In the genomic region with DNA sequence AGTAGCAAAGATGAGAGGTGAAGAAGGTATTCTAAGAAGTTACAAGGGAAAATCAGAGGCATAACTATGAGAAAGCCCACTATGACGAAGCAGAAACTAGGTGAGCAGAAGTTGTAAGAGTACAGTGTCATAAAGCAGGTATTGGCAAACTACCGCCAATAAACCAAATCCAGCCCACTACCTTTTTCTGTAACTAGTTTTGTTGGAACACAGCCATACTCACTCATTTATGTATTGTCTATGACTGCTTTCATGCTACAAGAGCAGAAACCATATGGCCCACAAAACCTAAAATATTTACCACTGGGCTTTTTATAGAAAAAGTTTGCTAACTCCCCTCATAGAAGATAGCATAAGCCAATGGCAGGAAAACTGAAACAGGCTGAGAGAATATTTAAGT, we compare ENCODE assay signal across 22 cellular contexts. TPM values are rescaled to one million over a fixed set of nuclear protein-coding genes. Genes with fewer than 3 reads are reported as not detected.
DNase-seq lines count a peak whose midpoint lies in the region; ATAC-seq, FAIRE-seq and TF ChIP-seq lines count a peak whose summit lies in the region.
"Had no signal": no experiment of that assay in that cellular context is flagged by ENCODE, and none has a peak within 500 bp of the region (broad histone marks: within the 10 kb centered on the region; RNA-seq: fewer than 3 reads in every experiment).

No MANE protein-coding gene starts in this region.

- 40% methylated on average over 2 of the region's 2 CpGs for WGBS in GM12878 (ENCODE audit: insufficient coverage, insufficient replicate concordance, low lambda C conversion rate, missing lambda C conversion rate)

- no peak for FAIRE-seq in GM12878 (lab: Jason Lieb, UNC)

- SMC1A ChIA-PET in GM12878 (lab: Charles Lee; ENCODE audit: uncharacterized antibody, unreplicated experiment), result interaction anchor here (1.7 kb wide), 1 partner anchor 14 kb away, joined by 4 read pairs; no protein-coding TSS in a partner anchor

- no peak for TF ChIP-seq POLR2A in GM12878 (IDR thresholded peaks at IDR 0.05; ENCODE audit: low read depth, low read length)

- POLR2A ChIA-PET in GM12878 (lab: Charles Lee), result no interaction called here

- peaks cover 9% of the 10 kb centered on the region for H3K4me1 Mint-ChIP-seq in nephron progenitor cell

- no peak overlapping the region for H3K4me3 Mint-ChIP-seq in nephron progenitor cell
- H3K4me3 Mint-ChIP-seq: activated T-cell treated with anti-CD3 and anti-CD28 coated beads, Interleukin-2, amount 50 U/mL, for 24 hours had no signal

- no peaks in the 10 kb centered on the region for H3K79me2 ChIP-seq in GM12878 (ENCODE audit: control insufficient read depth, insufficient read depth, low read length)

- no peak for TF ChIP-seq CTCF in GM12878 (IDR thresholded peaks at IDR 0.05 in 2 of 3, conservative IDR thresholded peaks at IDR 0.05 in 1 of 3; ENCODE audit: control insufficient read depth in 2 of 3, extremely low read depth in 1 of 3, insufficient read depth in 1 of 3, low read depth in 3 of 3, low read length in 3 of 3)
- no peak for TF ChIP-seq CTCF in nephron progenitor cell (IDR thresholded peaks at IDR 0.05)

- peak; percentile 61 for ATAC-seq in GM19043 (IDR thresholded peaks at IDR 0.05; ENCODE audit: low read depth, unreplicated experiment)
- ATAC-seq in HG02571 (IDR thresholded peaks at IDR 0.05; ENCODE audit: unreplicated experiment), result peak; percentile 61
- ATAC-seq in HG03103 (IDR thresholded peaks at IDR 0.05; ENCODE audit: low read depth, unreplicated experiment), result peak; percentile 84
- peak; percentile 80 for ATAC-seq in GM12878
- ATAC-seq: left cardiac atrium had no signal

- H3K4me1 ChIP-seq in GM12878 (ENCODE audit: control insufficient read depth, insufficient read depth, low read length), result no peaks in the 10 kb centered on the region
- H3K4me1 ChIP-seq: BLaER1, sigmoid colon, SJSA1, thyroid gland had no signal

- peaks cover 64% of the 10 kb centered on the region for H3K36me3 Mint-ChIP-seq in nephron progenitor cell (ENCODE audit: low read depth)

- H3K27me3 Mint-ChIP-seq in nephron progenitor cell (ENCODE audit: low read depth, poor library complexity), result peaks cover 2% of the 10 kb centered on the region

- no peaks in the 10 kb centered on the region for H3K9me3 ChIP-seq in GM12878 (replicated peaks; ENCODE audit: control insufficient read depth, insufficient read depth, low read length)
- H3K9me3 ChIP-seq: BLaER1, sigmoid colon, SJSA1, thyroid gland had no signal

- CTCF ChIA-PET in GM12878 (lab: Yijun Ruan, JAX), result interaction anchor here (1.1 to 1.4 kb wide), 2 partner anchors 22 to 57 kb away, joined by 3 read pairs; no protein-coding TSS in a partner anchor

- no peak overlapping the region for H3K27ac Mint-ChIP-seq in nephron progenitor cell
- H3K27ac Mint-ChIP-seq: activated T-cell treated with anti-CD3 and anti-CD28 coated beads, Interleukin-2, amount 50 U/mL, for 24 hours had no signal

- no peaks in the 10 kb centered on the region for H3K36me3 ChIP-seq in GM12878 (ENCODE audit: control insufficient read depth in 2 of 2, insufficient read depth in 2 of 2, low read length in 1 of 2)

- no peaks in the 10 kb centered on the region for H3K27me3 ChIP-seq in GM12878 (replicated peaks in 1 of 2; ENCODE audit: control insufficient read depth in 2 of 2, insufficient read depth in 2 of 2, low read length in 1 of 2)
- H3K27me3 ChIP-seq: sigmoid colon, SJSA1, thyroid gland had no signal

- H3K4me3 ChIP-seq in GM12878, result no peak overlapping the region
- H3K4me3 ChIP-seq: BLaER1, sigmoid colon, SJSA1, thyroid gland had no signal

- H3K27ac ChIP-seq in GM12878 (ENCODE audit: control insufficient read depth, insufficient read depth), result no peak overlapping the region
- H3K27ac ChIP-seq in caudate nucleus (ENCODE audit: low read depth, low read length), result no peak overlapping the region
- H3K27ac ChIP-seq: BLaER1, sigmoid colon, SJSA1, thyroid gland had no signal

- H4K20me1 ChIP-seq in GM12878 (ENCODE audit: control insufficient read depth, insufficient read depth), result no peaks in the 10 kb centered on the region

- no peak for TF ChIP-seq RAD21 in GM12878 (IDR thresholded peaks at IDR 0.05; ENCODE audit: insufficient read depth, low read depth, low read length)

- TF ChIP-seq EP300 in GM12878 (IDR thresholded peaks at IDR 0.05; ENCODE audit: borderline replicate concordance in 1 of 2, control insufficient read depth in 1 of 2, low read depth in 2 of 2, low read length in 2 of 2), result no peak

- H3K9ac ChIP-seq in GM12878 (ENCODE audit: control insufficient read depth, insufficient read depth, low read length), result no peak overlapping the region
- H3K9ac ChIP-seq: BLaER1 had no signal

- intact Hi-C loops in GM12878 (cut with micrococcal nuclease; ENCODE audit: unreplicated experiment), result no loop called here

- in situ Hi-C loops in GM12878 (cut with MboI), result no loop called here

- no peaks in the 10 kb centered on the region for H3K9me3 Mint-ChIP-seq in nephron progenitor cell
- H3K9me3 Mint-ChIP-seq: activated T-cell treated with anti-CD3 and anti-CD28 coated beads, Interleukin-2, amount 50 U/mL, for 24 hours had no signal

- RAD21 ChIA-PET in GM12878 (lab: Charles Lee; ENCODE audit: unreplicated experiment), result no interaction called here

- H3K4me2 ChIP-seq in GM12878 (ENCODE audit: control insufficient read depth, insufficient read depth), result no peak overlapping the region
- H3K4me2 ChIP-seq: BLaER1 had no signal

- DNase-seq in GM12878 (ENCODE audit: low read depth, low spot score), result no peak
- no peak for DNase-seq in nephron progenitor cell
- no peak for DNase-seq in NK-92 treated with Interleukin-12 subunit alpha and Interleukin-12 subunit beta, amount 100 ng/mL, for 24 hours (lab: John Stamatoyannopoulos, UW)
- no peak for DNase-seq in caudate nucleus (lab: John Stamatoyannopoulos, UW)
- DNase-seq: activated CD4-positive, alpha-beta T cell treated with anti-CD3 and anti-CD28 coated beads, Interleukin-2, amount 50 U/mL, for 1 hour; activated T-cell treated with anti-CD3 and anti-CD28 coated beads, Interleukin-2, amount 50 U/mL, for 24 hours; central memory CD4-positive, alpha-beta T cell; effector memory CD4-positive, alpha-beta T cell; hypothalamus; left cardiac atrium; midbrain; NCI-H146; NCI-H446; sigmoid colon; stimulated activated CD4-positive, alpha-beta T cell treated with anti-CD3 and anti-CD28 coated beads, Interleukin-2, amount 100 ng/mL, for 48 hours; T-helper 9 cell; thyroid gland had no signal

- BruUV-seq in GM12878 (replicated peaks; lab: Mats Ljungman, UMichigan), result TSS peak; percentile 5

- H2AFZ ChIP-seq in GM12878 (ENCODE audit: control insufficient read depth, low read depth, low read length), result no peak overlapping the region

TF ChIP-seq in GM12878, 131 proteins besides CTCF, POLR2A, EP300 and RAD21 (continues in another document):
- TF ChIP-seq JUNB (IDR thresholded peaks at IDR 0.05) (peak; percentile 39), ETV6 (conservative IDR thresholded peaks at IDR 0.05 in 1 of 2, IDR thresholded peaks at IDR 0.05 in 1 of 2; ENCODE audit: borderline replicate concordance in 1 of 2, low read depth in 1 of 2) (no peak), EGR1 (IDR thresholded peaks at IDR 0.05; ENCODE audit: borderline replicate concordance in 1 of 2, low read depth in 2 of 2, low read length in 2 of 2) (no peak), NFIC (IDR thresholded peaks at IDR 0.05; ENCODE audit: low read depth, low read length) (peak; percentile 59)
- TF ChIP-seq, protein P1, sequence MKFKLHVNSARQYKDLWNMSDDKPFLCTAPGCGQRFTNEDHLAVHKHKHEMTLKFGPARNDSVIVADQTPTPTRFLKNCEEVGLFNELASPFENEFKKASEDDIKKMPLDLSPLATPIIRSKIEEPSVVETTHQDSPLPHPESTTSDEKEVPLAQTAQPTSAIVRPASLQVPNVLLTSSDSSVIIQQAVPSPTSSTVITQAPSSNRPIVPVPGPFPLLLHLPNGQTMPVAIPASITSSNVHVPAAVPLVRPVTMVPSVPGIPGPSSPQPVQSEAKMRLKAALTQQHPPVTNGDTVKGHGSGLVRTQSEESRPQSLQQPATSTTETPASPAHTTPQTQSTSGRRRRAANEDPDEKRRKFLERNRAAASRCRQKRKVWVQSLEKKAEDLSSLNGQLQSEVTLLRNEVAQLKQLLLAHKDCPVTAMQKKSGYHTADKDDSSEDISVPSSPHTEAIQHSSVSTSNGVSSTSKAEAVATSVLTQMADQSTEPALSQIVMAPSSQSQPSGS (IDR thresholded peaks at IDR 0.05; ENCODE audit: low read length), result peak; percentile 38; the same call in 1 of the 2 replicates
- TF ChIP-seq, protein P2, sequence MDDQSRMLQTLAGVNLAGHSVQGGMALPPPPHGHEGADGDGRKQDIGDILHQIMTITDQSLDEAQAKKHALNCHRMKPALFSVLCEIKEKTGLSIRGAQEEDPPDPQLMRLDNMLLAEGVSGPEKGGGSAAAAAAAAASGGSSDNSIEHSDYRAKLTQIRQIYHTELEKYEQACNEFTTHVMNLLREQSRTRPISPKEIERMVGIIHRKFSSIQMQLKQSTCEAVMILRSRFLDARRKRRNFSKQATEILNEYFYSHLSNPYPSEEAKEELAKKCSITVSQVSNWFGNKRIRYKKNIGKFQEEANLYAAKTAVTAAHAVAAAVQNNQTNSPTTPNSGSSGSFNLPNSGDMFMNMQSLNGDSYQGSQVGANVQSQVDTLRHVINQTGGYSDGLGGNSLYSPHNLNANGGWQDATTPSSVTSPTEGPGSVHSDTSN (IDR thresholded peaks at IDR 0.05; ENCODE audit: insufficient replicate concordance, low read depth, low read length), result no peak

RNA-seq across cellular contexts. Expression of a gene that starts 31.8 kb away (rescaled TPM):
- total RNA-seq in GM12878 (2013; cell fraction: nucleolus; rRNA removed), result not detected in 2 replicates
- total RNA-seq in GM12878 (2014; rRNA removed) (not detected in 2 replicates), GM12878 (2014; rRNA removed; fragmentation: Illumina TruSeq; extraction: Trizol) (not detected in 2 replicates), GM12878 (2021) (not detected in 2 replicates)
- polyA plus RNA-seq in GM12878 (2011; ENCODE audit: low read depth), result not detected
- polyA plus RNA-seq in GM12878 (2011; rRNA removed) (not detected in 2 replicates), GM12878 (2014; fragmentation: Illumina TruSeq; extraction: Trizol) (not detected in 2 replicates), GM12878 (2014; fragmentation: Nextera tagmentation; extraction: Ambion mirVana) (not detected), GM12878 (2014; rRNA removed) (not detected in 2 replicates), GM12878 (2016; fragmentation: Nextera tagmentation; extraction: Ambion mirVana) (not detected)
- polyA plus RNA-seq in GM12878 (2011; cell fraction: cytosol; rRNA removed), result not detected in 2 replicates
- polyA plus RNA-seq in GM12878 (2011; cell fraction: nucleus; rRNA removed), result not detected in 2 replicates
- not detected in 2 replicates for polyA plus RNA-seq in GM12878 (2012)
- polyA minus RNA-seq in GM12878 (2011; rRNA and poly(A)+ RNA removed), result not detected in 2 replicates
- not detected in 2 replicates for polyA minus RNA-seq in GM12878 (2011; cell fraction: cytosol; rRNA and poly(A)+ RNA removed)
- not detected in 2 replicates for polyA minus RNA-seq in GM12878 (2011; cell fraction: nucleus; rRNA and poly(A)+ RNA removed)
- total RNA-seq: left cardiac atrium, sigmoid colon, SJSA1, thyroid gland had no signal
- polyA plus RNA-seq: sigmoid colon had no signal
